1 cellular context compared by ENCODE assay signal in genomic region chr3:141326123-141326522, GRCh38.
A peak's percentile ranks its signal among the peaks of the same experiment; 100 is the strongest.
TF ChIP-seq lines count a peak whose summit lies in the region.

No MANE protein-coding gene starts in this region.

TF ChIP-seq in HepG2, 621 proteins besides CTCF, POLR2A, EP300 and RAD21 (continued from another document):
- TF ChIP-seq, protein P1, sequence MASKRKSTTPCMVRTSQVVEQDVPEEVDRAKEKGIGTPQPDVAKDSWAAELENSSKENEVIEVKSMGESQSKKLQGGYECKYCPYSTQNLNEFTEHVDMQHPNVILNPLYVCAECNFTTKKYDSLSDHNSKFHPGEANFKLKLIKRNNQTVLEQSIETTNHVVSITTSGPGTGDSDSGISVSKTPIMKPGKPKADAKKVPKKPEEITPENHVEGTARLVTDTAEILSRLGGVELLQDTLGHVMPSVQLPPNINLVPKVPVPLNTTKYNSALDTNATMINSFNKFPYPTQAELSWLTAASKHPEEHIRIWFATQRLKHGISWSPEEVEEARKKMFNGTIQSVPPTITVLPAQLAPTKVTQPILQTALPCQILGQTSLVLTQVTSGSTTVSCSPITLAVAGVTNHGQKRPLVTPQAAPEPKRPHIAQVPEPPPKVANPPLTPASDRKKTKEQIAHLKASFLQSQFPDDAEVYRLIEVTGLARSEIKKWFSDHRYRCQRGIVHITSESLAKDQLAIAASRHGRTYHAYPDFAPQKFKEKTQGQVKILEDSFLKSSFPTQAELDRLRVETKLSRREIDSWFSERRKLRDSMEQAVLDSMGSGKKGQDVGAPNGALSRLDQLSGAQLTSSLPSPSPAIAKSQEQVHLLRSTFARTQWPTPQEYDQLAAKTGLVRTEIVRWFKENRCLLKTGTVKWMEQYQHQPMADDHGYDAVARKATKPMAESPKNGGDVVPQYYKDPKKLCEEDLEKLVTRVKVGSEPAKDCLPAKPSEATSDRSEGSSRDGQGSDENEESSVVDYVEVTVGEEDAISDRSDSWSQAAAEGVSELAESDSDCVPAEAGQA (IDR thresholded peaks at IDR 0.05; ENCODE audit: low read depth) = no peak
- TF ChIP-seq, protein P1 (CRISPR knock-in tag; IDR thresholded peaks at IDR 0.05; ENCODE audit: borderline replicate concordance) = no peak
- no peak for TF ChIP-seq RBAK (CRISPR knock-in tag; IDR thresholded peaks at IDR 0.05)
- TF ChIP-seq ZNF207 (IDR thresholded peaks at IDR 0.05; ENCODE audit: borderline replicate concordance) = no peak
- no peak for TF ChIP-seq ZNF781 (CRISPR knock-in tag; IDR thresholded peaks at IDR 0.05; ENCODE audit: borderline replicate concordance, not compliant biosample characterization)
- TF ChIP-seq ZNF572 (CRISPR knock-in tag; IDR thresholded peaks at IDR 0.05) = no peak
- TF ChIP-seq KLF16 (CRISPR knock-in tag; IDR thresholded peaks at IDR 0.05) = peak in 1 of 2 experiments; percentile 35; a peak in 1 of 4 replicates
- no peak for TF ChIP-seq ZNF607 (CRISPR knock-in tag; IDR thresholded peaks at IDR 0.05; ENCODE audit: borderline replicate concordance)
- no peak for TF ChIP-seq SP2 (CRISPR knock-in tag; IDR thresholded peaks at IDR 0.05)
- TF ChIP-seq NFIC (IDR thresholded peaks at IDR 0.05; ENCODE audit: low read length) = no peak
- TF ChIP-seq THAP7 (CRISPR knock-in tag; IDR thresholded peaks at IDR 0.05) = no peak
- TF ChIP-seq, protein P2, sequence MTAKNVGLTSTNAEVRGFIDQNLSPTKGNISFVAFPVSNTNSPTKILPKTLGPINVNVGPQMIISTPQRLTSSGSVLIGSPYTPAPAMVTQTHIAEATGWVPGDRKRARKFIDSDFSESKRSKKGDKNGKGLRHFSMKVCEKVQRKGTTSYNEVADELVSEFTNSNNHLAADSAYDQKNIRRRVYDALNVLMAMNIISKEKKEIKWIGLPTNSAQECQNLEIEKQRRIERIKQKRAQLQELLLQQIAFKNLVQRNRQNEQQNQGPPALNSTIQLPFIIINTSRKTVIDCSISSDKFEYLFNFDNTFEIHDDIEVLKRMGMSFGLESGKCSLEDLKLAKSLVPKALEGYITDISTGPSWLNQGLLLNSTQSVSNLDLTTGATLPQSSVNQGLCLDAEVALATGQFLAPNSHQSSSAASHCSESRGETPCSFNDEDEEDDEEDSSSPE (CRISPR knock-in tag; IDR thresholded peaks at IDR 0.05) = no peak
- TF ChIP-seq KLF13 (CRISPR knock-in tag; IDR thresholded peaks at IDR 0.05) = no peak
- no peak for TF ChIP-seq ZFP36 (IDR thresholded peaks at IDR 0.05; ENCODE audit: borderline replicate concordance, low read depth, low read length, partially characterized antibody)
- TF ChIP-seq ARHGAP35 (CRISPR knock-in tag; IDR thresholded peaks at IDR 0.05; ENCODE audit: borderline replicate concordance) = no peak
- no peak for TF ChIP-seq GTF2F1 (IDR thresholded peaks at IDR 0.05; ENCODE audit: low read length)
- no peak for TF ChIP-seq ZSCAN31 (CRISPR knock-in tag; IDR thresholded peaks at IDR 0.05; ENCODE audit: low read depth)
- TF ChIP-seq ZNF605 (CRISPR knock-in tag; IDR thresholded peaks at IDR 0.05) = no peak
- TF ChIP-seq GABPA (IDR thresholded peaks at IDR 0.05; ENCODE audit: low read depth, low read length) = no peak
- peak; percentile 27; the same call in 1 of the 2 replicates for TF ChIP-seq GABPA (CRISPR knock-in tag; IDR thresholded peaks at IDR 0.05; ENCODE audit: low read depth)
- TF ChIP-seq CEBPB (IDR thresholded peaks at IDR 0.05; ENCODE audit: borderline replicate concordance, low read depth, low read length) = no peak
- TF ChIP-seq TAF15 (IDR thresholded peaks at IDR 0.05; ENCODE audit: low read depth, low read length, poor library complexity, severe bottlenecking) = no peak
- no peak for TF ChIP-seq JUND (CRISPR knock-in tag; IDR thresholded peaks at IDR 0.05)
- TF ChIP-seq SRSF1 (optimal IDR thresholded peaks at IDR 0.05; ENCODE audit: low read depth, low read length) = no peak
- no peak for TF ChIP-seq NRL (CRISPR knock-in tag; IDR thresholded peaks at IDR 0.05; ENCODE audit: borderline replicate concordance)
- TF ChIP-seq, protein P3, sequence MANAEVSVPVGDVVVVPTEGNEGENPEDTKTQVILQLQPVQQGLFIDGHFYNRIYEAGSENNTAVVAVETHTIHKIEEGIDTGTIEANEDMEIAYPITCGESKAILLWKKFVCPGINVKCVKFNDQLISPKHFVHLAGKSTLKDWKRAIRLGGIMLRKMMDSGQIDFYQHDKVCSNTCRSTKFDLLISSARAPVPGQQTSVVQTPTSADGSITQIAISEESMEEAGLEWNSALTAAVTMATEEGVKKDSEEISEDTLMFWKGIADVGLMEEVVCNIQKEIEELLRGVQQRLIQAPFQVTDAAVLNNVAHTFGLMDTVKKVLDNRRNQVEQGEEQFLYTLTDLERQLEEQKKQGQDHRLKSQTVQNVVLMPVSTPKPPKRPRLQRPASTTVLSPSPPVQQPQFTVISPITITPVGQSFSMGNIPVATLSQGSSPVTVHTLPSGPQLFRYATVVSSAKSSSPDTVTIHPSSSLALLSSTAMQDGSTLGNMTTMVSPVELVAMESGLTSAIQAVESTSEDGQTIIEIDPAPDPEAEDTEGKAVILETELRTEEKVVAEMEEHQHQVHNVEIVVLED (CRISPR knock-in tag; IDR thresholded peaks at IDR 0.05; ENCODE audit: borderline replicate concordance) = no peak
